9 cellular contexts compared by ENCODE assay signal in the genomic region with DNA sequence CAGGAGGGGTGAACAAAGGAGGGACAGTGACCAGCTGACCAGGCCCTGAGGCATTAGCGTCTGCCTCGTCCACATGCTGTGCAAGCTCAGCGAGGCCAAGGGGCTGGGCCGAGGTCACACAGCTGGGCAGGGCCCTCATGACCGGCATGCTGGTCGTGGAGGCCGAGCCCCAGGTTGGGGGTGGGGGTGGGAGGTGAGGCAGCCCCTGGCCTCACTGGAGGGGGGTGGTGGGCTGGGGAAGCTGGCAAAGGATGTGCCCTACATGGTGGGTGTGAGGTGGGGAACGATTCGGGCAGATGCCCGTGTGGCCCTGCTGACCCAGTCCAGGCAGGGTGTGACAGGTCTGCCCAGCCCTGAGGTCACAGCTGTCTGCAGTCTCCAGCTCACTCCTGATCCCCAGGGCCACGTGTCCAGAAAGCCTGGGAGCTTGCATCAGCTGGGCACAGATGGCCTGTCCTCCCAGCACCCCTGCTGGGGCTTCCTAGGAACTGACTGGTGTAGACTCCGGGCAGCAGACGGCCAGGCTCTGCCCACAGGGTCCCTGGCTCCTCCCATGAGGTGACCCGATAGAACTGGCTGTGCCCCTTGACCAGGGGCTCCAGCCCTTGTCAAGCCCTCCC. TPM values are rescaled to one million over a fixed set of nuclear protein-coding genes. Genes with fewer than 3 reads are reported as not detected.
A peak's percentile ranks its signal among the peaks of the same experiment; 100 is the strongest.
DNase-seq lines count a peak whose midpoint lies in the region; TF ChIP-seq lines count a peak whose summit lies in the region.
"Not testable (repeated sequence)": the region's sequence is repeated elsewhere in the genome, so short reads cannot be mapped to it uniquely, and the experiment has no call there.
"Had no signal": no experiment of that assay in that cellular context is flagged by ENCODE, and none has a peak within 500 bp of the region (broad histone marks: within the 10 kb centered on the region; RNA-seq: fewer than 3 reads in every experiment).

No MANE protein-coding gene starts in this region.

- H3K9ac ChIP-seq in liver (ENCODE audit: low read depth in 1 of 2, low read length in 2 of 2): not testable (repeated sequence)

- H3K36me3 ChIP-seq in liver (ENCODE audit: control insufficient read depth in 4 of 4, insufficient read depth in 3 of 4, low read depth in 1 of 4, low read length in 3 of 4): not testable (repeated sequence)

- intact Hi-C loops in posterior vena cava (cut with DNase I): not testable (repeated sequence)

- DNase-seq in AG10803 (ENCODE audit: low read depth) (peak; percentile 36), H4 (ENCODE audit: low spot score) (peak; percentile 29), NCI-H2196 (lab: John Stamatoyannopoulos, UW; ENCODE audit: unreplicated experiment) (peak; percentile 30), RKO (ENCODE audit: low spot score) (peak; percentile 45), foreskin fibroblast (peak; percentile 9 to 56), posterior vena cava (ENCODE audit: low spot score) (peak; percentile 78)
- DNase-seq in activated T-cell treated with anti-CD3 and anti-CD28 coated beads, Interleukin-2, amount 50 U/mL, for 24 hours: peak; percentile 20

- H3K9me3 Mint-ChIP-seq in activated T-cell treated with anti-CD3 and anti-CD28 coated beads, Interleukin-2, amount 50 U/mL, for 24 hours: not testable (repeated sequence)

- not testable (repeated sequence) for H3K27me3 ChIP-seq in liver (ENCODE audit: control insufficient read depth in 4 of 4, insufficient read depth in 4 of 4, low read length in 3 of 4)

- not testable (repeated sequence) for H3K27ac Mint-ChIP-seq in activated T-cell treated with anti-CD3 and anti-CD28 coated beads, Interleukin-2, amount 50 U/mL, for 24 hours

- H3K4me1 ChIP-seq in liver (ENCODE audit: control insufficient read depth in 4 of 4, insufficient read depth in 4 of 4, low read length in 3 of 4): peaks cover 0 to 12% (median 3%) of the 10 kb centered on the region in 4 donors

- not testable (repeated sequence) for H3K4me3 Mint-ChIP-seq in activated T-cell treated with anti-CD3 and anti-CD28 coated beads, Interleukin-2, amount 50 U/mL, for 24 hours

- H3K9me3 ChIP-seq in liver (ENCODE audit: control insufficient read depth in 4 of 4, low read length in 3 of 4): not testable (repeated sequence)

- not testable (repeated sequence) for TF ChIP-seq RAD21 in liver (IDR thresholded peaks at IDR 0.05)

- TF ChIP-seq CTCF in AG10803 (conservative IDR thresholded peaks at IDR 0.05; ENCODE audit: low read length); foreskin fibroblast (IDR thresholded peaks at IDR 0.05; ENCODE audit: low read depth, low read length): not testable (repeated sequence)
- TF ChIP-seq CTCF in liver (IDR thresholded peaks at IDR 0.05; ENCODE audit: low read depth, low read length, missing input control): peak; percentile 18

- H3K4me1 Mint-ChIP-seq in activated T-cell treated with anti-CD3 and anti-CD28 coated beads, Interleukin-2, amount 50 U/mL, for 24 hours (ENCODE audit: low read depth): not testable (repeated sequence)

- not testable (repeated sequence) for H3K4me3 ChIP-seq in AG10803 (ENCODE audit: low read length); foreskin fibroblast (ENCODE audit: low read depth in 1 of 2, low read length in 2 of 2); liver (ENCODE audit: low read depth in 1 of 3, low read length in 3 of 3)

- H3K36me3 Mint-ChIP-seq in activated T-cell treated with anti-CD3 and anti-CD28 coated beads, Interleukin-2, amount 50 U/mL, for 24 hours (ENCODE audit: low read depth): not testable (repeated sequence)

- 62% methylated on average over 14 of the region's 14 CpGs for WGBS in liver

- not testable (repeated sequence) for H3K27ac ChIP-seq in liver (ENCODE audit: low read depth in 1 of 2, low read length in 2 of 2)

- H3K27me3 Mint-ChIP-seq in activated T-cell treated with anti-CD3 and anti-CD28 coated beads, Interleukin-2, amount 50 U/mL, for 24 hours: not testable (repeated sequence)

RNA-seq across cellular contexts. Expression of gene PRODH, which starts 31.4 kb away (rescaled TPM):
- 0.10 TPM in 1 of 2 replicates, not detected in the other for total RNA-seq in H4 (2014; rRNA removed; shearing (Covaris generic))
- total RNA-seq in liver: 1 to 10 TPM in 1 of 2 donors, not detected in 1; 4.1 TPM
- polyA plus RNA-seq in liver: 1 to 10 TPM; 1.2 to 1.6 TPM
- 1 to 10 TPM in 1 of 2 donors, under 1 TPM in 1; 0.33 to 3.4 TPM for total RNA-seq in posterior vena cava
- total RNA-seq: activated CD4-positive, alpha-beta T cell treated with anti-CD3 and anti-CD28 coated beads for 36 hours had no signal

Comparison
In these comparisons a context has a peak if more than half of its experiments do, and no peak if none do; other contexts are left out.
1. DNase-seq: peak in every context shown above with its lines; median percentile 78 in posterior vena cava; 45 in RKO; 36 in AG10803; 32 in foreskin fibroblast; 30 in NCI-H2196; 29 in H4; 20 in activated T-cell treated with anti-CD3 and anti-CD28 coated beads, Interleukin-2, amount 50 U/mL, for 24 hours.